Comparison of ENCODE assay signal across 8 cellular contexts in genomic region chr3:149393355-149394165, GRCh38. TPM values are rescaled to one million over a fixed set of nuclear protein-coding genes. Genes with fewer than 3 reads are reported as not detected.
A peak's percentile ranks its signal among the peaks of the same experiment; 100 is the strongest.
DNase-seq lines count a peak whose midpoint lies in the region; ATAC-seq, FAIRE-seq and TF ChIP-seq lines count a peak whose summit lies in the region.

No MANE protein-coding gene starts in this region.

- no peak overlapping the region for H3K4me3 ChIP-seq in ACC112 (ENCODE audit: low read depth, low read length)

- peak; percentile 89 for ATAC-seq in HG02870 (IDR thresholded peaks at IDR 0.05; ENCODE audit: unreplicated experiment)

- FAIRE-seq in GM12891 (lab: Jason Lieb, UNC) = peak; percentile 43

- H3K4me1 ChIP-seq in ACC112 (ENCODE audit: control insufficient read depth, insufficient read depth, low read length, unreplicated experiment) = peaks cover 43% of the 10 kb centered on the region

- H3K27ac Mint-ChIP-seq in neural crest cell (ENCODE audit: unreplicated experiment) = no peak overlapping the region

- H3K36me3 ChIP-seq in ACC112 (ENCODE audit: insufficient read depth, low read length) = peaks cover 6% of the 10 kb centered on the region; the same call in 1 of the 2 replicates

- no peak for DNase-seq in GM12891 (ENCODE audit: insufficient read length, low spot score)
- DNase-seq in NCI-H146 treated with DMSO at 0.1 percent for 48 hours (lab: John Stamatoyannopoulos, UW; ENCODE audit: unreplicated experiment) = peak; percentile 82
- DNase-seq in SW480 (ENCODE audit: low spot score) = peak; percentile 64
- peak; percentile 87 for DNase-seq in fibroblast of peridontal ligament (ENCODE audit: extremely low read depth)
- peak; percentile 61 for DNase-seq in neural crest cell (ENCODE audit: low read depth, low spot score)
- DNase-seq in cerebellar nuclear complex (lab: John Stamatoyannopoulos, UW) = no peak

- H3K79me2 ChIP-seq in ACC112 (ENCODE audit: control insufficient read depth, insufficient read depth, low read length, unreplicated experiment) = no peaks in the 10 kb centered on the region

- H3K4me1 Mint-ChIP-seq in neural crest cell = no peaks in the 10 kb centered on the region

- H3K27me3 ChIP-seq in ACC112 (ENCODE audit: insufficient read depth, low read length) = no peaks in the 10 kb centered on the region

- no peak overlapping the region for H2AFZ ChIP-seq in ACC112 (ENCODE audit: low read length, unreplicated experiment)

- no peak overlapping the region for H3K4me3 Mint-ChIP-seq in neural crest cell

- peaks cover 5% of the 10 kb centered on the region for H3K9me3 Mint-ChIP-seq in neural crest cell

- TF ChIP-seq POLR2A in GM12891 (IDR thresholded peaks at IDR 0.05; ENCODE audit: low read depth, low read length) = no peak

- no peaks in the 10 kb centered on the region for H3K27me3 Mint-ChIP-seq in neural crest cell (ENCODE audit: low read depth)

- peaks cover under 1% of the 10 kb centered on the region for H3K36me3 Mint-ChIP-seq in neural crest cell (ENCODE audit: low read depth)

- peak; percentile 90 for TF ChIP-seq CTCF in neural crest cell (conservative IDR thresholded peaks at IDR 0.05)

- peak overlapping the region; percentile 50 for H3K27ac ChIP-seq in ACC112 (ENCODE audit: low read depth, low read length)

TF ChIP-seq in GM12891, 5 proteins besides CTCF, POLR2A, EP300 and RAD21:
- TF ChIP-seq POU2F2 (IDR thresholded peaks at IDR 0.05; ENCODE audit: low read depth, low read length) (no peak), TAF1 (IDR thresholded peaks at IDR 0.05; ENCODE audit: low read depth, low read length) (no peak), SPI1 (IDR thresholded peaks at IDR 0.05; ENCODE audit: low read depth, low read length) (no peak), POLR2AphosphoS5 (IDR thresholded peaks at IDR 0.05; ENCODE audit: low read depth, low read length) (no peak), PAX5 (IDR thresholded peaks at IDR 0.05; ENCODE audit: insufficient read depth, low read length, severe bottlenecking) (no peak)

RNA-seq across cellular contexts. Expression of gene TM4SF1, which starts 16.1 kb away (rescaled TPM):
- not detected for polyA plus RNA-seq in GM12891 (2012; ENCODE audit: low read depth, missing spikeins)
- not detected in 2 replicates for total RNA-seq in neural crest cell

Comparison
In these comparisons a context has a peak if more than half of its experiments do, and no peak if none do; other contexts are left out.
1. DNase-seq: peak in NCI-H146 treated with DMSO at 0.1 percent for 48 hours (single experiment), SW480 (single experiment), fibroblast of peridontal ligament (single experiment) and neural crest cell (single experiment); none in GM12891 (single experiment) and cerebellar nuclear complex (0 of 2).